22 cellular contexts compared by ENCODE assay signal in genomic region chr5:102850503-102850902, GRCh38.
A peak's percentile ranks its signal among the peaks of the same experiment; 100 is the strongest.
DNase-seq lines count a peak whose midpoint lies in the region; ATAC-seq and TF ChIP-seq lines count a peak whose summit lies in the region.
"Had no signal": no experiment of that assay in that cellular context is flagged by ENCODE, and none has a peak within 500 bp of the region (broad histone marks: within the 10 kb centered on the region; RNA-seq: fewer than 3 reads in every experiment).

No MANE protein-coding gene starts in this region.

- intact Hi-C loops in activated CD8-positive, alpha-beta T cell treated with anti-CD3 and anti-CD28 coated beads for 36 hours (cut with micrococcal nuclease) = no loop called here
- intact Hi-C loops in spleen (cut with DNase I; ENCODE audit: low total_unique reads) = no loop called here

- no peak for TF ChIP-seq CTCF in activated CD8-positive, alpha-beta T cell treated with anti-CD3 and anti-CD28 coated beads for 36 hours (IDR thresholded peaks at IDR 0.05)
- no peak for TF ChIP-seq CTCF in spleen (IDR thresholded peaks at IDR 0.05 in 8 of 11, conservative IDR thresholded peaks at IDR 0.05 in 3 of 11)

- 97 to 99% (median 98%) methylated on average over 7 of the region's 7 CpGs for WGBS in spleen, 5 donors

- no peak overlapping the region for H3K27ac Mint-ChIP-seq in activated CD8-positive, alpha-beta T cell treated with anti-CD3 and anti-CD28 coated beads for 36 hours
- H3K27ac Mint-ChIP-seq in activated CD8-positive, alpha-beta T cell treated with anti-CD3 and anti-CD28 coated beads, Interleukin-2, amount 10 ng/mL, durations not matched to agents 7 days and 5 days = no peak overlapping the region
- H3K27ac Mint-ChIP-seq in T-helper 2 cell treated with Interferon-gamma antibody and Interleukin-4, amounts not matched to agents 5 μg/mL and 100 μg/mL, for 36 hours = no peak overlapping the region
- H3K27ac Mint-ChIP-seq: HFFc6 had no signal

- TF ChIP-seq POLR2A in spleen (IDR thresholded peaks at IDR 0.05) = no peak

- no peak overlapping the region for H3K27ac ChIP-seq in spleen
- H3K27ac ChIP-seq: 22Rv1 had no signal

- no peaks in the 10 kb centered on the region for H3K27me3 ChIP-seq in spleen (replicated peaks in 1 of 7)

- CTCF ChIA-PET in activated CD8-positive, alpha-beta T cell treated with anti-CD3 and anti-CD28 coated beads for 36 hours (lab: Charles Lee) = no interaction called here
- CTCF ChIA-PET in activated CD8-positive, alpha-beta T cell treated with anti-CD3 and anti-CD28 coated beads, Interleukin-2, amount 10 ng/mL, durations not matched to agents 7 days and 5 days (lab: Charles Lee) = no interaction called here

- peak; percentile 5 for DNase-seq in activated CD8-positive, alpha-beta T cell treated with anti-CD3 and anti-CD28 coated beads for 36 hours
- no peak for DNase-seq in activated CD8-positive, alpha-beta T cell treated with anti-CD3 and anti-CD28 coated beads, Interleukin-2, amount 10 ng/mL, durations not matched to agents 7 days and 5 days
- DNase-seq in iPS-NIHi11 (ENCODE audit: low spot score) (peak; percentile 8), spleen (peak; percentile 58), DMS 273 (lab: John Stamatoyannopoulos, UW; ENCODE audit: unreplicated experiment) (no peak)
- no peak for DNase-seq in activated T-cell treated with anti-CD3 and anti-CD28 coated beads, Interleukin-2, amount 50 U/mL, for 4 hours
- no peak for DNase-seq in T-helper 2 cell treated with Interferon-gamma antibody and Interleukin-4, amounts not matched to agents 5 μg/mL and 100 μg/mL, for 36 hours (ENCODE audit: low spot score)
- DNase-seq: C1 segment of cervical spinal cord; CD8-positive, alpha-beta memory T cell; DMS53; EL; GF-D8; HFFc6; NCI-H1105; NCI-H146; NCI-H2029; NCI-H345; NCI-H524 treated with DMSO at 0.1 percent for 48 hours; NCI-H82 had no signal

- no peaks in the 10 kb centered on the region for H3K36me3 ChIP-seq in spleen

- ATAC-seq in activated CD8-positive, alpha-beta T cell treated with anti-CD3 and anti-CD28 coated beads for 36 hours = no peak
- no peak for ATAC-seq in activated CD8-positive, alpha-beta T cell treated with anti-CD3 and anti-CD28 coated beads, Interleukin-2, amount 10 ng/mL, durations not matched to agents 7 days and 5 days
- peak; percentile 44 for ATAC-seq in SK-N-SH treated with all-trans-retinoic acid at 6 μM for 48 hours
- ATAC-seq in activated T-cell treated with anti-CD3 and anti-CD28 coated beads, Interleukin-2, amount 50 U/mL, for 4 hours = no peak
- ATAC-seq: Panc1 had no signal

- H3K4me1 Mint-ChIP-seq in activated CD8-positive, alpha-beta T cell treated with anti-CD3 and anti-CD28 coated beads for 36 hours (ENCODE audit: low read depth) = peaks cover 14% of the 10 kb centered on the region
- peaks cover 9% of the 10 kb centered on the region for H3K4me1 Mint-ChIP-seq in activated CD8-positive, alpha-beta T cell treated with anti-CD3 and anti-CD28 coated beads, Interleukin-2, amount 10 ng/mL, durations not matched to agents 7 days and 5 days (ENCODE audit: low read depth)
- H3K4me1 Mint-ChIP-seq in activated T-cell treated with anti-CD3 and anti-CD28 coated beads, Interleukin-2, amount 50 U/mL, for 4 hours (ENCODE audit: low read depth) = peaks cover 12% of the 10 kb centered on the region
- H3K4me1 Mint-ChIP-seq in T-helper 2 cell treated with Interferon-gamma antibody and Interleukin-4, amounts not matched to agents 5 μg/mL and 100 μg/mL, for 36 hours (ENCODE audit: low read depth) = peaks cover 1% of the 10 kb centered on the region

- H3K36me3 Mint-ChIP-seq in activated CD8-positive, alpha-beta T cell treated with anti-CD3 and anti-CD28 coated beads for 36 hours (ENCODE audit: low read depth) = peaks cover 15% of the 10 kb centered on the region
- peaks cover 2% of the 10 kb centered on the region for H3K36me3 Mint-ChIP-seq in activated CD8-positive, alpha-beta T cell treated with anti-CD3 and anti-CD28 coated beads, Interleukin-2, amount 10 ng/mL, durations not matched to agents 7 days and 5 days (ENCODE audit: low read depth)
- peaks cover 17% of the 10 kb centered on the region for H3K36me3 Mint-ChIP-seq in activated T-cell treated with anti-CD3 and anti-CD28 coated beads, Interleukin-2, amount 50 U/mL, for 4 hours (ENCODE audit: insufficient read depth)
- no peaks in the 10 kb centered on the region for H3K36me3 Mint-ChIP-seq in T-helper 2 cell treated with Interferon-gamma antibody and Interleukin-4, amounts not matched to agents 5 μg/mL and 100 μg/mL, for 36 hours (ENCODE audit: low read depth)

- no peak overlapping the region for H3K4me3 Mint-ChIP-seq in activated CD8-positive, alpha-beta T cell treated with anti-CD3 and anti-CD28 coated beads for 36 hours
- no peak overlapping the region for H3K4me3 Mint-ChIP-seq in activated CD8-positive, alpha-beta T cell treated with anti-CD3 and anti-CD28 coated beads, Interleukin-2, amount 10 ng/mL, durations not matched to agents 7 days and 5 days
- no peak overlapping the region for H3K4me3 Mint-ChIP-seq in activated T-cell treated with anti-CD3 and anti-CD28 coated beads, Interleukin-2, amount 50 U/mL, for 4 hours
- H3K4me3 Mint-ChIP-seq in T-helper 2 cell treated with Interferon-gamma antibody and Interleukin-4, amounts not matched to agents 5 μg/mL and 100 μg/mL, for 36 hours = no peak overlapping the region
- H3K4me3 Mint-ChIP-seq: HFFc6 had no signal

- H3K9me3 Mint-ChIP-seq in activated CD8-positive, alpha-beta T cell treated with anti-CD3 and anti-CD28 coated beads for 36 hours = no peaks in the 10 kb centered on the region
- H3K9me3 Mint-ChIP-seq in activated CD8-positive, alpha-beta T cell treated with anti-CD3 and anti-CD28 coated beads, Interleukin-2, amount 10 ng/mL, durations not matched to agents 7 days and 5 days (ENCODE audit: insufficient read depth) = no peaks in the 10 kb centered on the region
- H3K9me3 Mint-ChIP-seq in activated T-cell treated with anti-CD3 and anti-CD28 coated beads, Interleukin-2, amount 50 U/mL, for 4 hours = peaks cover 3% of the 10 kb centered on the region
- no peaks in the 10 kb centered on the region for H3K9me3 Mint-ChIP-seq in T-helper 2 cell treated with Interferon-gamma antibody and Interleukin-4, amounts not matched to agents 5 μg/mL and 100 μg/mL, for 36 hours
- H3K9me3 Mint-ChIP-seq: HFFc6 had no signal

- H3K4me1 ChIP-seq in spleen = peaks cover 0 to 11% (median 0%) of the 10 kb centered on the region in 6 donors

- POLR2A ChIA-PET in activated CD8-positive, alpha-beta T cell treated with anti-CD3 and anti-CD28 coated beads for 36 hours (lab: Charles Lee) = interaction anchor here (1.0 kb wide), 1 partner anchor 9 kb away, joined by 3 read pairs; no protein-coding TSS in a partner anchor
- POLR2A ChIA-PET in activated CD8-positive, alpha-beta T cell treated with anti-CD3 and anti-CD28 coated beads, Interleukin-2, amount 10 ng/mL, durations not matched to agents 7 days and 5 days (lab: Charles Lee) = no interaction called here

- H3K27me3 Mint-ChIP-seq in activated CD8-positive, alpha-beta T cell treated with anti-CD3 and anti-CD28 coated beads for 36 hours = no peaks in the 10 kb centered on the region
- H3K27me3 Mint-ChIP-seq in activated CD8-positive, alpha-beta T cell treated with anti-CD3 and anti-CD28 coated beads, Interleukin-2, amount 10 ng/mL, durations not matched to agents 7 days and 5 days (ENCODE audit: low read depth) = no peaks in the 10 kb centered on the region
- H3K27me3 Mint-ChIP-seq in activated T-cell treated with anti-CD3 and anti-CD28 coated beads, Interleukin-2, amount 50 U/mL, for 4 hours (ENCODE audit: low read depth) = no peaks in the 10 kb centered on the region
- H3K27me3 Mint-ChIP-seq in T-helper 2 cell treated with Interferon-gamma antibody and Interleukin-4, amounts not matched to agents 5 μg/mL and 100 μg/mL, for 36 hours (ENCODE audit: low read depth) = no peaks in the 10 kb centered on the region
- H3K27me3 Mint-ChIP-seq: CD8-positive, alpha-beta memory T cell had no signal

- H3K9me3 ChIP-seq in spleen = no peaks in the 10 kb centered on the region

- H3K4me3 ChIP-seq in spleen = no peak overlapping the region

TF ChIP-seq in SK-N-SH treated with all-trans-retinoic acid at 6 μM for 48 hours, 23 proteins besides CTCF, POLR2A, EP300 and RAD21 (continues in another document):
- TF ChIP-seq TOX (CRISPR knock-in tag; IDR thresholded peaks at IDR 0.05; ENCODE audit: borderline replicate concordance) = no peak
- TF ChIP-seq PPARA (CRISPR knock-in tag; IDR thresholded peaks at IDR 0.05; ENCODE audit: borderline replicate concordance) = no peak
- no peak for TF ChIP-seq TCF4 (CRISPR knock-in tag; IDR thresholded peaks at IDR 0.05; ENCODE audit: borderline replicate concordance)
- TF ChIP-seq CSRNP3 (CRISPR knock-in tag; IDR thresholded peaks at IDR 0.05) = no peak
- TF ChIP-seq POU6F1 (CRISPR knock-in tag; IDR thresholded peaks at IDR 0.05; ENCODE audit: borderline replicate concordance, low read depth) = no peak
- TF ChIP-seq BACH2 (CRISPR knock-in tag; IDR thresholded peaks at IDR 0.05; ENCODE audit: borderline replicate concordance) = no peak
- no peak for TF ChIP-seq ZFP3 (CRISPR knock-in tag; IDR thresholded peaks at IDR 0.05)

Comparison
In these comparisons a context has a peak if more than half of its experiments do, and no peak if none do; other contexts are left out.
1. DNase-seq: peak in activated CD8-positive, alpha-beta T cell treated with anti-CD3 and anti-CD28 coated beads for 36 hours (single experiment), iPS-NIHi11 (single experiment) and spleen (single experiment); none in activated CD8-positive, alpha-beta T cell treated with anti-CD3 and anti-CD28 coated beads, Interleukin-2, amount 10 ng/mL, durations not matched to agents 7 days and 5 days (single experiment), DMS 273 (single experiment), activated T-cell treated with anti-CD3 and anti-CD28 coated beads, Interleukin-2, amount 50 U/mL, for 4 hours (single experiment) and T-helper 2 cell treated with Interferon-gamma antibody and Interleukin-4, amounts not matched to agents 5 μg/mL and 100 μg/mL, for 36 hours (single experiment).